ENCODE assay signal across 8 cellular contexts in genomic region chr1:19341201-19342076, GRCh38. TPM values are rescaled to one million over a fixed set of nuclear protein-coding genes. Genes with fewer than 3 reads are reported as not detected.
DNase-seq lines count a peak whose midpoint lies in the region; ATAC-seq and TF ChIP-seq lines count a peak whose summit lies in the region.

No MANE protein-coding gene starts in this region.

- no peak overlapping the region for H3K4me3 Mint-ChIP-seq in activated T-cell treated with anti-CD3 and anti-CD28 coated beads, Interleukin-2, amount 50 U/mL, for 72 hours
- H3K4me3 Mint-ChIP-seq in neural progenitor cell = no peak overlapping the region
- H3K4me3 Mint-ChIP-seq in stimulated activated naive CD8-positive, alpha-beta T cell treated with anti-CD3 and anti-CD28 coated beads, Interleukin-15, amount 100 ng/mL, for 72 hours = no peak overlapping the region

- H3K4me1 ChIP-seq in Panc1 (ENCODE audit: control insufficient read depth, insufficient read depth, low read length) (0 out of 2 replicates have a peak, but pooled peaks cover 3% of the 10 kb centered on the region), neural progenitor cell (peaks cover 10% of the 10 kb centered on the region)

- H3K4me1 Mint-ChIP-seq in activated T-cell treated with anti-CD3 and anti-CD28 coated beads, Interleukin-2, amount 50 U/mL, for 72 hours (ENCODE audit: low read depth) = peaks cover 27% of the 10 kb centered on the region
- peaks cover 19% of the 10 kb centered on the region for H3K4me1 Mint-ChIP-seq in neural progenitor cell
- H3K4me1 Mint-ChIP-seq in stimulated activated naive CD8-positive, alpha-beta T cell treated with anti-CD3 and anti-CD28 coated beads, Interleukin-15, amount 100 ng/mL, for 72 hours = peaks cover 30% of the 10 kb centered on the region

- CTCF ChIA-PET in BJ (lab: Yijun Ruan, JAX) (interaction anchor here (0.6 to 4.7 kb wide), 27 partner anchors 8 to 363 kb away, joined by 3 to 22 read pairs (median 4); partner anchors contain the start of genes AKR7A2 and SLC66A1), HEK293T (lab: Yijun Ruan, JAX) (no interaction called here), Panc1 (lab: Charles Lee) (interaction anchor here (0.6 to 0.7 kb wide), 3 partner anchors 54 to 246 kb away, joined by 5 to 8 read pairs (median 6); no protein-coding TSS in a partner anchor)

- no peaks in the 10 kb centered on the region for H3K27me3 Mint-ChIP-seq in activated T-cell treated with anti-CD3 and anti-CD28 coated beads, Interleukin-2, amount 50 U/mL, for 72 hours (ENCODE audit: low read depth)
- H3K27me3 Mint-ChIP-seq in neural progenitor cell (ENCODE audit: insufficient read depth, low read depth) = peaks cover 8% of the 10 kb centered on the region
- no peaks in the 10 kb centered on the region for H3K27me3 Mint-ChIP-seq in stimulated activated naive CD8-positive, alpha-beta T cell treated with anti-CD3 and anti-CD28 coated beads, Interleukin-15, amount 100 ng/mL, for 72 hours

- DNase-seq in BJ (ENCODE audit: low read depth) = no peak
- DNase-seq in HEK293T (ENCODE audit: extremely low spot score) = peak; percentile 90
- DNase-seq in Panc1 (ENCODE audit: low read depth, low spot score) = peak; percentile 45
- DNase-seq in activated T-cell treated with anti-CD3 and anti-CD28 coated beads, Interleukin-2, amount 50 U/mL, for 72 hours = peak; percentile 77 to 86
- peak; percentile 80 for DNase-seq in fibroblast of mammary gland (ENCODE audit: low read depth)
- DNase-seq in neural progenitor cell (ENCODE audit: low spot score) = peak; percentile 82
- DNase-seq in stimulated activated naive CD8-positive, alpha-beta T cell treated with anti-CD3 and anti-CD28 coated beads, Interleukin-15, amount 100 ng/mL, for 72 hours = peak; percentile 69 to 71

- TF ChIP-seq CTCF in BJ (IDR thresholded peaks at IDR 0.05; ENCODE audit: insufficient read depth, low read depth, low read length) (peak; percentile 94), Panc1 (IDR thresholded peaks at IDR 0.05) (peak; percentile 97), fibroblast of mammary gland (conservative IDR thresholded peaks at IDR 0.05; ENCODE audit: control insufficient read depth, insufficient read depth, low read depth, low read length) (peak; percentile 95), neural progenitor cell (IDR thresholded peaks at IDR 0.05) (peak; percentile 86)

- H3K4me3 ChIP-seq in BJ (ENCODE audit: low read depth, low read length) (no peak overlapping the region), Panc1 (ENCODE audit: low read depth in 2 of 2, low read length in 2 of 2) (no peak overlapping the region), fibroblast of mammary gland (ENCODE audit: control insufficient read depth, low read depth, low read length) (no peak overlapping the region), neural progenitor cell (no peak overlapping the region)

- H2AFZ ChIP-seq in neural progenitor cell (replicated peaks) = no peak overlapping the region

- H3K9me3 Mint-ChIP-seq in activated T-cell treated with anti-CD3 and anti-CD28 coated beads, Interleukin-2, amount 50 U/mL, for 72 hours = no peaks in the 10 kb centered on the region
- no peaks in the 10 kb centered on the region for H3K9me3 Mint-ChIP-seq in neural progenitor cell
- no peaks in the 10 kb centered on the region for H3K9me3 Mint-ChIP-seq in stimulated activated naive CD8-positive, alpha-beta T cell treated with anti-CD3 and anti-CD28 coated beads, Interleukin-15, amount 100 ng/mL, for 72 hours

- H3K4me2 ChIP-seq in neural progenitor cell = no peak overlapping the region

- H4K20me1 ChIP-seq in neural progenitor cell (ENCODE audit: low read depth) = peaks cover 29% of the 10 kb centered on the region

- H3K9me3 ChIP-seq in Panc1 (ENCODE audit: control insufficient read depth, insufficient read depth, low read depth, low read length) (no peaks in the 10 kb centered on the region), neural progenitor cell (ENCODE audit: low read depth) (no peaks in the 10 kb centered on the region)

- ATAC-seq in Panc1 (peak; percentile 62), HG02938 (IDR thresholded peaks at IDR 0.05; ENCODE audit: unreplicated experiment) (no peak)
- peak; percentile 40 to 58 for ATAC-seq in activated T-cell treated with anti-CD3 and anti-CD28 coated beads, Interleukin-2, amount 50 U/mL, for 72 hours (replicated peaks in 1 of 2)
- ATAC-seq in stimulated activated naive CD8-positive, alpha-beta T cell treated with anti-CD3 and anti-CD28 coated beads, Interleukin-15, amount 100 ng/mL, for 72 hours = peak; percentile 58

- H3K27me3 ChIP-seq in BJ (ENCODE audit: control insufficient read depth, insufficient read depth, low read length) (no peaks in the 10 kb centered on the region), Panc1 (ENCODE audit: control insufficient read depth, insufficient read depth, low read length) (no peaks in the 10 kb centered on the region), neural progenitor cell (no peaks in the 10 kb centered on the region)

- peak overlapping the region; percentile 42 for H3K27ac Mint-ChIP-seq in activated T-cell treated with anti-CD3 and anti-CD28 coated beads, Interleukin-2, amount 50 U/mL, for 72 hours
- H3K27ac Mint-ChIP-seq in neural progenitor cell = no peak overlapping the region
- peak overlapping the region; percentile 7 to 35 for H3K27ac Mint-ChIP-seq in stimulated activated naive CD8-positive, alpha-beta T cell treated with anti-CD3 and anti-CD28 coated beads, Interleukin-15, amount 100 ng/mL, for 72 hours

- H3F3A ChIP-seq in neural progenitor cell (ENCODE audit: low read depth) = peaks cover 17% of the 10 kb centered on the region

- no peak overlapping the region for H3K9ac ChIP-seq in neural progenitor cell

- H3K27ac ChIP-seq in Panc1 (ENCODE audit: low read length) (no peak overlapping the region; the same call in 1 of the 2 replicates), neural progenitor cell (no peak overlapping the region)

- H3K36me3 Mint-ChIP-seq in activated T-cell treated with anti-CD3 and anti-CD28 coated beads, Interleukin-2, amount 50 U/mL, for 72 hours (ENCODE audit: insufficient read depth in 2 of 2) = peaks cover 2 to 3% of the 10 kb centered on the region in 2 donors
- peaks cover 4% of the 10 kb centered on the region for H3K36me3 Mint-ChIP-seq in neural progenitor cell

- BruUV-seq in Panc1 (replicated peaks; lab: Mats Ljungman, UMichigan) = no TSS peak

- H3K36me3 ChIP-seq in BJ (ENCODE audit: control insufficient read depth, insufficient read depth, low read length) = peaks cover 40% of the 10 kb centered on the region
- H3K36me3 ChIP-seq in Panc1 (ENCODE audit: control insufficient read depth, insufficient read depth, low read length) = peaks cover 5% of the 10 kb centered on the region; the same call in 1 of the 2 replicates
- H3K36me3 ChIP-seq in neural progenitor cell = no peaks in the 10 kb centered on the region

- intact Hi-C loops in Panc1 (cut with micrococcal nuclease; ENCODE audit: unreplicated experiment) = loop anchor here (5.0 kb wide), 1 partner anchor 311 kb away; no protein-coding TSS in a partner anchor

- in situ Hi-C loops in Panc1 (cut with HindIII; ENCODE audit: low pct_unique_long_range_greater_than_20kb, low sequenced_read_pairs) = no loop called here

- POLR2A ChIA-PET in BJ (lab: Charles Lee) = no interaction called here
- POLR2A ChIA-PET in HEK293T (lab: Yijun Ruan, JAX) = no interaction called here
- POLR2A ChIA-PET in Panc1 (lab: Charles Lee) = no interaction called here

- no peaks in the 10 kb centered on the region for H3K79me2 ChIP-seq in neural progenitor cell (ENCODE audit: low read depth)

TF ChIP-seq in HEK293T, 16 proteins besides CTCF, POLR2A, EP300 and RAD21:
- TF ChIP-seq BHLHE40 (IDR thresholded peaks at IDR 0.05; ENCODE audit: borderline replicate concordance) (no peak), TARDBP (IDR thresholded peaks at IDR 0.05) (no peak), NFRKB (IDR thresholded peaks at IDR 0.05) (no peak), LEF1 (IDR thresholded peaks at IDR 0.05; ENCODE audit: borderline replicate concordance) (no peak), ELF4 (IDR thresholded peaks at IDR 0.05) (no peak), FOXA1 (IDR thresholded peaks at IDR 0.05) (no peak), L3MBTL2 (conservative IDR thresholded peaks at IDR 0.05) (no peak), HDGF (IDR thresholded peaks at IDR 0.05; ENCODE audit: borderline replicate concordance) (no peak), SP1 (IDR thresholded peaks at IDR 0.05) (no peak)

RNA-seq across cellular contexts. Expression of gene SLC66A1, which starts 29.3 kb away (rescaled TPM):
- polyA plus RNA-seq in BJ (2011; rRNA removed) = 11.2 and 17.7 TPM in 2 replicates
- polyA minus RNA-seq in BJ (2011; rRNA and poly(A)+ RNA removed) = 6.9 and 8.9 TPM in 2 replicates
- 42.0 TPM for total RNA-seq in Panc1 (2021; ENCODE audit: unreplicated experiment)
- polyA plus RNA-seq in Panc1 (2012; ENCODE audit: insufficient read length) = 56.7 TPM
- 10 to 100 TPM in 1 of 2 donors, 1 to 10 TPM in 1; 9.5 to 10.5 TPM for total RNA-seq in activated T-cell treated with anti-CD3 and anti-CD28 coated beads, Interleukin-2, amount 50 U/mL, for 72 hours
- 4.8 and 16.7 TPM in 2 replicates for total RNA-seq in neural progenitor cell (ENCODE audit: low replicate concordance)

RNA-seq across cellular contexts. Expression of gene AKR7A2, which starts 29.5 kb away (rescaled TPM):
- 51.1 and 73.6 TPM in 2 replicates for polyA plus RNA-seq in BJ (2011; rRNA removed)
- polyA minus RNA-seq in BJ (2011; rRNA and poly(A)+ RNA removed) = 20.6 and 31.5 TPM in 2 replicates
- 86.6 TPM for total RNA-seq in Panc1 (2021; ENCODE audit: unreplicated experiment)
- polyA plus RNA-seq in Panc1 (2012; ENCODE audit: insufficient read length) = 125 TPM
- total RNA-seq in activated T-cell treated with anti-CD3 and anti-CD28 coated beads, Interleukin-2, amount 50 U/mL, for 72 hours = 10 to 100 TPM; 31.8 to 41.7 TPM
- 37.5 and 92.3 TPM in 2 replicates for total RNA-seq in neural progenitor cell (ENCODE audit: low replicate concordance)

RNA-seq across cellular contexts. Expression of gene AKR7A3, which starts 52.9 kb away (rescaled TPM):
- polyA plus RNA-seq in BJ (2011; rRNA removed) = 0.16 and 0.37 TPM in 2 replicates
- 0.31 TPM in 1 of 2 replicates, not detected in the other for polyA minus RNA-seq in BJ (2011; rRNA and poly(A)+ RNA removed)
- 1.4 TPM for total RNA-seq in Panc1 (2021; ENCODE audit: unreplicated experiment)
- 0.47 TPM for polyA plus RNA-seq in Panc1 (2012; ENCODE audit: insufficient read length)
- total RNA-seq in activated T-cell treated with anti-CD3 and anti-CD28 coated beads, Interleukin-2, amount 50 U/mL, for 72 hours = under 1 TPM; 0.35 to 0.46 TPM
- 0.96 TPM in 1 of 2 replicates, not detected in the other for total RNA-seq in neural progenitor cell (ENCODE audit: low replicate concordance)
